Comparison of ENCODE assay signal across 1 cellular context in genomic region chr15:60374209-60374608, GRCh38.
TF ChIP-seq lines count a peak whose summit lies in the region.

No MANE protein-coding gene starts in this region.

TF ChIP-seq in SK-N-SH, 30 proteins besides CTCF, POLR2A, EP300 and RAD21:
- TF ChIP-seq FOXJ3 (CRISPR knock-in tag; IDR thresholded peaks at IDR 0.05), result no peak
- no peak for TF ChIP-seq RCOR1 (IDR thresholded peaks at IDR 0.05; ENCODE audit: low read length)
